Comparison of ENCODE assay signal across 25 cellular contexts in the genomic region with DNA sequence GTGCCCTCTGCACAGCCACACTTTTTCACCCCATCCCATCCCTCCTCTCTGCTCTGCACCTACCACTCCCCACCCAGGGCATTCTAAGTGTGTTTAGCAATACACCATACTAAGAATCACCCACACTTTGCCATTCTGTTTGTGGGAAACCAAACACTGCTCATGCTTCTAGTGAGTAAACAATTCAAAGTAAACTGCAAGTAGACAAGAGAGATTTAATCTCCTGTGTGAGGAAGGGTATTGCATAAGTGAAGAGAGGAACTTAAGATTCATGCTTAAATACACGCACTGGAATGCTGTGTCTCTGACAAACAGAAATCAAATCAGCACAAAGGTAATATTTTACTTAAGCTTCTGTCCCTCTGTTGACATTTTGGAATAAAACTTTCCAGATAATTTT.
"Had no signal": no experiment of that assay in that cellular context is flagged by ENCODE, and none has a peak within 500 bp of the region (broad histone marks: within the 10 kb centered on the region; RNA-seq: fewer than 3 reads in every experiment).

No MANE protein-coding gene starts in this region.

- H3K27ac Mint-ChIP-seq: activated CD8-positive, alpha-beta memory T cell treated with anti-CD3 and anti-CD28 coated beads, Interleukin-2, amount 10 ng/mL, durations not matched to agents 7 days and 5 days; activated naive CD8-positive, alpha-beta T cell treated with anti-CD3 and anti-CD28 coated beads for 36 hours; activated T-helper 17 cell treated with anti-CD3 and anti-CD28 coated beads, Interleukin-2, amount 50 U/mL, for 72 hours; brain; endodermal cell; natural killer cell; T-cell had no signal

- H3K36me3 ChIP-seq: lower lobe of right lung, WERI-Rb-1 had no signal

- H3K36me3 Mint-ChIP-seq: activated CD8-positive, alpha-beta memory T cell treated with anti-CD3 and anti-CD28 coated beads, Interleukin-2, amount 10 ng/mL, durations not matched to agents 7 days and 5 days; activated naive CD8-positive, alpha-beta T cell treated with anti-CD3 and anti-CD28 coated beads for 36 hours; brain; natural killer cell; T-cell had no signal

- H3K4me1 Mint-ChIP-seq: activated T-helper 17 cell treated with anti-CD3 and anti-CD28 coated beads, Interleukin-2, amount 50 U/mL, for 72 hours; brain; endodermal cell had no signal

- ATAC-seq: activated CD8-positive, alpha-beta memory T cell treated with anti-CD3 and anti-CD28 coated beads, Interleukin-2, amount 10 ng/mL, durations not matched to agents 7 days and 5 days; activated T-helper 17 cell treated with anti-CD3 and anti-CD28 coated beads, Interleukin-2, amount 50 U/mL, for 72 hours; lower lobe of right lung; T-cell had no signal

- FAIRE-seq: colon, frontal cortex, keratinocyte, urothelium cell line had no signal

- H3K9me3 Mint-ChIP-seq: activated naive CD8-positive, alpha-beta T cell treated with anti-CD3 and anti-CD28 coated beads for 36 hours; activated T-helper 17 cell treated with anti-CD3 and anti-CD28 coated beads, Interleukin-2, amount 50 U/mL, for 72 hours; natural killer cell; T-cell had no signal

- H3K4me3 Mint-ChIP-seq: activated CD8-positive, alpha-beta memory T cell treated with anti-CD3 and anti-CD28 coated beads, Interleukin-2, amount 10 ng/mL, durations not matched to agents 7 days and 5 days; activated naive CD8-positive, alpha-beta T cell treated with anti-CD3 and anti-CD28 coated beads for 36 hours; activated T-helper 17 cell treated with anti-CD3 and anti-CD28 coated beads, Interleukin-2, amount 50 U/mL, for 72 hours; brain; endodermal cell; natural killer cell; T-cell had no signal

- DNase-seq: activated CD4-positive, alpha-beta T cell treated with anti-CD3 and anti-CD28 coated beads for 1 hour; activated CD4-positive, alpha-beta T cell treated with anti-CD3 and anti-CD28 coated beads, Interleukin-2, amount 50 U/mL, for 48 hours; activated CD8-positive, alpha-beta memory T cell treated with anti-CD3 and anti-CD28 coated beads, Interleukin-2, amount 10 ng/mL, durations not matched to agents 7 days and 5 days; activated naive CD4-positive, alpha-beta T cell; activated naive CD8-positive, alpha-beta T cell treated with anti-CD3 and anti-CD28 coated beads for 36 hours; central memory CD4-positive, alpha-beta T cell; endodermal cell; erythroblast; lower lobe of right lung; natural killer cell; retina; stimulated activated CD4-positive, alpha-beta T cell treated with anti-CD3 and anti-CD28 coated beads, Interleukin-12 subunit alpha, Interleukin-12 subunit beta, amount 100 ng/mL, for 4 hours; stimulated activated CD4-positive, alpha-beta T cell treated with anti-CD3 and anti-CD28 coated beads, Interleukin-1b, Interleukin-23, amount 100 ng/mL, for 48 hours; stimulated activated CD8-positive, alpha-beta memory T cell treated with anti-CD3 and anti-CD28 coated beads, Interleukin-4, amount 100 ng/mL, for 48 hours; stimulated activated naive CD4-positive, alpha-beta T cell; T-cell; T1000; WERI-Rb-1 had no signal

- H3K9ac ChIP-seq: parathyroid adenoma had no signal

- H3K27me3 Mint-ChIP-seq: activated T-helper 17 cell treated with anti-CD3 and anti-CD28 coated beads, Interleukin-2, amount 50 U/mL, for 72 hours had no signal

- H2AFZ ChIP-seq: parathyroid adenoma had no signal

- H3K79me2 ChIP-seq: parathyroid adenoma had no signal

- H3K9me3 ChIP-seq: lower lobe of right lung had no signal

- H3K27ac ChIP-seq: lower lobe of right lung, parathyroid adenoma, WERI-Rb-1 had no signal

- H3K4me1 ChIP-seq: lower lobe of right lung, parathyroid adenoma had no signal

- H3K4me3 ChIP-seq: lower lobe of right lung had no signal
